In the genomic region with DNA sequence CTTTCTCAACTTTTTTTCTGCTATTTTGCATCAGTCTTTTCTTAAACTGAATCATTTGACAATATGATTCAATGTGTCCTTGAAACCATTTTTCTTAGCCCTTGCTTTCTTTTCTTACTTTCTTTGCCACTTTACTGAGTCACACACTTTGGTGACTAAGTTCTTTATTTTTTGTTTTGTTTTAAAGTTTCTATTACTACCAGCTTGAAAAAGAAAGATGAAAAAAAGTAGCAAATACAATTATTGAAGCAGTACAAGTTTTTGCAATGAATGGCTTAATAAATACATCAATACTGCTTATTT, we compare ENCODE assay signal across 12 cellular contexts.
A peak's percentile ranks its signal among the peaks of the same experiment; 100 is the strongest.
DNase-seq lines count a peak whose midpoint lies in the region; FAIRE-seq and TF ChIP-seq lines count a peak whose summit lies in the region.
"Had no signal": no experiment of that assay in that cellular context is flagged by ENCODE, and none has a peak within 500 bp of the region (broad histone marks: within the 10 kb centered on the region; RNA-seq: fewer than 3 reads in every experiment).

No MANE protein-coding gene starts in this region.

- H3K36me3 Mint-ChIP-seq in activated naive CD4-positive, alpha-beta T cell treated with anti-CD3 and anti-CD28 coated beads for 36 hours (ENCODE audit: low read depth), result peaks cover 62% of the 10 kb centered on the region

- no peak for TF ChIP-seq CTCF in endothelial cell of umbilical vein (IDR thresholded peaks at IDR 0.05; ENCODE audit: extremely low read depth in 1 of 2, insufficient read depth in 1 of 2, low read depth in 1 of 2, low read length in 2 of 2)
- TF ChIP-seq CTCF in tibial artery (IDR thresholded peaks at IDR 0.05), result no peak
- no peak for TF ChIP-seq CTCF in tibial nerve (IDR thresholded peaks at IDR 0.05)

- no peaks in the 10 kb centered on the region for H3K9me3 Mint-ChIP-seq in activated naive CD4-positive, alpha-beta T cell treated with anti-CD3 and anti-CD28 coated beads for 36 hours

- H3K9me1 ChIP-seq in endothelial cell of umbilical vein (replicated peaks; ENCODE audit: control insufficient read depth, extremely low read depth, insufficient read depth, low read length), result no peaks in the 10 kb centered on the region

- POLR2A ChIA-PET in endothelial cell of umbilical vein (lab: Charles Lee), result interaction anchor here (0.7 kb wide), 1 partner anchor 22 kb away, joined by 4 read pairs; no protein-coding TSS in a partner anchor

- peak overlapping the region; percentile 98 for H3K27ac Mint-ChIP-seq in activated naive CD4-positive, alpha-beta T cell treated with anti-CD3 and anti-CD28 coated beads for 36 hours

- no peak for DNase-seq in activated naive CD4-positive, alpha-beta T cell treated with anti-CD3 and anti-CD28 coated beads for 36 hours
- DNase-seq in activated naive CD4-positive, alpha-beta T cell (lab: John Stamatoyannopoulos, UW), result no peak
- DNase-seq in HT1080 (ENCODE audit: low read depth) (peak; percentile 44), endothelial cell of umbilical vein (ENCODE audit: low read depth, low spot score) (no peak), tibial artery (no peak), DMS79 (lab: John Stamatoyannopoulos, UW) (no peak), tibial nerve (ENCODE audit: low spot score in 2 of 2) (no peak)
- no peak for DNase-seq in activated CD4-positive, alpha-beta T cell treated with anti-CD3 and anti-CD28 coated beads, Interleukin-2, amount 50 U/mL, for 48 hours
- DNase-seq: activated CD4-positive, alpha-beta T cell treated with anti-CD3 and anti-CD28 coated beads for 1 hour; BE2C; NCI-H2029 treated with DMSO at 0.1 percent for 48 hours; psoas muscle had no signal

- no peak overlapping the region for H3K4me3 ChIP-seq in endothelial cell of umbilical vein (replicated peaks in 1 of 3; ENCODE audit: insufficient read depth in 1 of 3, low read depth in 1 of 3, low read length in 3 of 3)
- H3K4me3 ChIP-seq in tibial artery, result no peak overlapping the region
- H3K4me3 ChIP-seq in tibial nerve, result no peak overlapping the region
- H3K4me3 ChIP-seq: psoas muscle had no signal

- H3K27ac ChIP-seq in endothelial cell of umbilical vein (ENCODE audit: insufficient read depth, low read depth, low read length) (peak overlapping the region; percentile 87), tibial artery (peak overlapping the region; percentile 88 to 93), tibial nerve (peak overlapping the region in 2 of 4 donors; percentile 44 to 76)
- H3K27ac ChIP-seq: psoas muscle had no signal

- H3K4me2 ChIP-seq in endothelial cell of umbilical vein (ENCODE audit: insufficient read depth, low read length), result peak overlapping the region; percentile 25

- peaks cover 87% of the 10 kb centered on the region for H3K4me1 Mint-ChIP-seq in activated naive CD4-positive, alpha-beta T cell treated with anti-CD3 and anti-CD28 coated beads for 36 hours (ENCODE audit: low read depth)

- peak overlapping the region; percentile 57 for H3K4me3 Mint-ChIP-seq in activated naive CD4-positive, alpha-beta T cell treated with anti-CD3 and anti-CD28 coated beads for 36 hours

- H3K79me2 ChIP-seq in endothelial cell of umbilical vein (ENCODE audit: control insufficient read depth, insufficient read depth, low read length), result peaks cover 42% of the 10 kb centered on the region

- no peaks in the 10 kb centered on the region for H3K9me3 ChIP-seq in endothelial cell of umbilical vein (replicated peaks; ENCODE audit: control insufficient read depth, insufficient read depth, low read length)
- no peaks in the 10 kb centered on the region for H3K9me3 ChIP-seq in tibial artery
- H3K9me3 ChIP-seq in tibial nerve, result no peaks in the 10 kb centered on the region
- H3K9me3 ChIP-seq: BE2C, psoas muscle had no signal

- no peaks in the 10 kb centered on the region for H3K27me3 Mint-ChIP-seq in activated naive CD4-positive, alpha-beta T cell treated with anti-CD3 and anti-CD28 coated beads for 36 hours (ENCODE audit: low read depth)

- H3K4me1 ChIP-seq in endothelial cell of umbilical vein (ENCODE audit: control insufficient read depth, extremely low read depth, insufficient read depth, low read length) (peaks cover 34% of the 10 kb centered on the region), tibial artery (peaks cover 0 to 65% (median 46%) of the 10 kb centered on the region in 4 donors), tibial nerve (peaks cover 0 to 46% (median 26%) of the 10 kb centered on the region in 4 donors)
- H3K4me1 ChIP-seq: BE2C had no signal

- TSS peak; percentile 26 for BruUV-seq in endothelial cell of umbilical vein (replicated peaks; lab: Mats Ljungman, UMichigan)

- H3K9ac ChIP-seq in endothelial cell of umbilical vein (replicated peaks; ENCODE audit: extremely low read depth, insufficient read depth, low read length), result peak overlapping the region; percentile 22

- dilution Hi-C loops in endothelial cell of umbilical vein (cut with MboI; ENCODE audit: extremely low pct_ligation_motif_present, low sequenced_read_pairs), result no loop called here

- H2AFZ ChIP-seq in endothelial cell of umbilical vein (ENCODE audit: low read depth, low read length), result no peak overlapping the region

- TF ChIP-seq POLR2A in endothelial cell of umbilical vein (IDR thresholded peaks at IDR 0.05; ENCODE audit: low read depth, low read length) (no peak), tibial nerve (IDR thresholded peaks at IDR 0.05) (no peak)

- no peak for TF ChIP-seq EP300 in tibial nerve (IDR thresholded peaks at IDR 0.05)

- intact Hi-C loops in activated naive CD4-positive, alpha-beta T cell treated with anti-CD3 and anti-CD28 coated beads for 36 hours (cut with micrococcal nuclease), result loop anchor here (1.0 to 5.0 kb wide), 17 partner anchors 13 to 1912 kb away; a partner anchor contains a TSS
- intact Hi-C loops in endothelial cell of umbilical vein (cut with micrococcal nuclease), result loop anchor here (1.0 to 5.0 kb wide), 4 partner anchors 9 to 108 kb away; no protein-coding TSS in a partner anchor
- intact Hi-C loops in tibial artery (cut with DNase I; ENCODE audit: low total_unique reads), result no loop called here

- no peak for FAIRE-seq in endothelial cell of umbilical vein (lab: Jason Lieb, UNC)

- H3K36me3 ChIP-seq in endothelial cell of umbilical vein (ENCODE audit: control insufficient read depth in 2 of 2, extremely low read depth in 1 of 2, insufficient read depth in 2 of 2, low read length in 2 of 2) (peaks cover 0 to 2% of the 10 kb centered on the region in 2 experiments), tibial artery (no peaks in the 10 kb centered on the region), tibial nerve (peaks cover 0 to 5% (median 0%) of the 10 kb centered on the region in 3 donors)
- H3K36me3 ChIP-seq: BE2C had no signal

- no peaks in the 10 kb centered on the region for H4K20me1 ChIP-seq in endothelial cell of umbilical vein (replicated peaks; ENCODE audit: control insufficient read depth, extremely low read depth, insufficient read depth, low read length)

- CTCF ChIA-PET in activated naive CD4-positive, alpha-beta T cell treated with anti-CD3 and anti-CD28 coated beads for 36 hours (lab: Charles Lee), result interaction anchor here (1.0 to 7.1 kb wide), 6 partner anchors 12 to 76 kb away, joined by 3 to 66 read pairs (median 16); no protein-coding TSS in a partner anchor
- CTCF ChIA-PET in endothelial cell of umbilical vein (lab: Charles Lee), result interaction anchor here (1.6 kb wide), 1 partner anchor 13 kb away, joined by 6 read pairs; no protein-coding TSS in a partner anchor

- no peaks in the 10 kb centered on the region for H3K27me3 ChIP-seq in endothelial cell of umbilical vein (ENCODE audit: control insufficient read depth in 2 of 2, insufficient read depth in 2 of 2, low read length in 2 of 2)
- H3K27me3 ChIP-seq in tibial artery, result no peaks in the 10 kb centered on the region
- H3K27me3 ChIP-seq in tibial nerve, result no peaks in the 10 kb centered on the region
- H3K27me3 ChIP-seq: BE2C had no signal

TF ChIP-seq in endothelial cell of umbilical vein, 7 proteins besides CTCF, POLR2A, EP300 and RAD21:
- TF ChIP-seq POLR2AphosphoS5 (IDR thresholded peaks at IDR 0.05; ENCODE audit: insufficient read depth, low read depth, low read length) (no peak), FOS (IDR thresholded peaks at IDR 0.05; ENCODE audit: borderline replicate concordance, insufficient read depth, low read length) (peak; percentile 57)
